ENCODE assay signal across 1 cellular context in genomic region chr9:36762958-36763357, GRCh38.
TF ChIP-seq lines count a peak whose summit lies in the region.

No MANE protein-coding gene starts in this region.

TF ChIP-seq in GM23338, 12 proteins besides CTCF, POLR2A, EP300 and RAD21 (continued from another document):
- TF ChIP-seq ZNF462 (CRISPR knock-in tag; IDR thresholded peaks at IDR 0.05) (no peak), ETS1 (IDR thresholded peaks at IDR 0.05) (no peak), POLR2AphosphoS5 (IDR thresholded peaks at IDR 0.05; ENCODE audit: low read depth) (no peak), NANOG (IDR thresholded peaks at IDR 0.05; ENCODE audit: borderline replicate concordance) (no peak), JUNB (IDR thresholded peaks at IDR 0.05; ENCODE audit: unreplicated experiment) (no peak), EZH2 (IDR thresholded peaks at IDR 0.05; ENCODE audit: low read depth, unreplicated experiment) (no peak)
